ENCODE assay signal across 29 cellular contexts in the genomic region with DNA sequence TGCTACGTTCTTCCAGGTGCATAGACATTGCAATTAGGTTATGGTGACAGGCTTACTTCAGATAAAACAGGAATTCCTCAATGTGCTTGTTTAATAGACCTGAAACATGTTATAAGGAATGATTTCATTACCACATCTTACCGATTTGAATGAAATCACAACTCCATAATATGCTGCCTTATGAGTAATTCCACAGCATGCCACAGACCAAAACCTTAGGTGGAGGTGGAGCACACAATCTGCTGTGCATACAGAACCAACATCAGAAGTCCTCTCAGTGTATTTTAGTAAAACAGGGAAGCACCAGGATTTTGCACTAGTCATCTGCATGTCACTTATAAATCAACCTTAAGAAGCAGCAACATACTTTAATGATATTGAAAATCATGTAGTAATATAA.
"Had no signal": no experiment of that assay in that cellular context is flagged by ENCODE, and none has a peak within 500 bp of the region (broad histone marks: within the 10 kb centered on the region; RNA-seq: fewer than 3 reads in every experiment).

No MANE protein-coding gene starts in this region.

- H3K27me3 ChIP-seq: adrenal gland, body of pancreas, brain microvascular endothelial cell had no signal

- H3K4me1 ChIP-seq: adrenal gland, body of pancreas had no signal

- H3K36me3 ChIP-seq: adrenal gland, brain microvascular endothelial cell had no signal

- DNase-seq: activated B cell treated with CpG ODN at 0.5 μM for 24 hours; activated CD4-positive, alpha-beta memory T cell treated with anti-CD3 and anti-CD28 coated beads for 36 hours; activated CD4-positive, alpha-beta T cell treated with anti-CD3 and anti-CD28 coated beads for 4 hours; activated CD4-positive, alpha-beta T cell treated with anti-CD3 and anti-CD28 coated beads, Interleukin-2, amount 10 ng/mL, durations not matched to agents 24 days and 14 days; activated CD4-positive, alpha-beta T cell treated with anti-CD3 and anti-CD28 coated beads, Interleukin-2, amount 50 U/mL, for 1 hour; activated CD4-positive, alpha-beta T cell treated with anti-CD3 and anti-CD28 coated beads, Interleukin-2, amount 50 U/mL, for 4 hours; activated CD4-positive, CD25-positive, alpha-beta regulatory T cell treated with anti-CD3 and anti-CD28 coated beads, Interleukin-2, amount 50 U/mL, for 72 hours; activated CD8-positive, alpha-beta memory T cell treated with anti-CD3 and anti-CD28 coated beads, Interleukin-2, amount 50 U/mL, for 4 hours; activated CD8-positive, alpha-beta T cell treated with anti-CD3 and anti-CD28 coated beads for 36 hours; activated effector memory CD4-positive, alpha-beta T cell treated with Interleukin-2 at 50 U/mL for 16 hours; activated gamma-delta T cell; activated naive CD4-positive, alpha-beta T cell treated with anti-CD3 and anti-CD28 coated beads for 36 hours; activated naive CD4-positive, alpha-beta T cell treated with anti-CD3 and anti-CD28 coated beads, Interleukin-2, amount 50 U/mL, for 16 hours; activated naive CD8-positive, alpha-beta T cell treated with anti-CD3 and anti-CD28 coated beads for 36 hours; activated T-cell treated with anti-CD3 and anti-CD28 coated beads for 4 hours; activated T-cell treated with anti-CD3 and anti-CD28 coated beads, Interleukin-2, amount 50 U/mL, for 1 hour; activated T-cell treated with anti-CD3 and anti-CD28 coated beads, Interleukin-2, amount 50 U/mL, for 4 hours; adrenal gland; amniotic stem cell; aorta; body of pancreas; brain microvascular endothelial cell; central memory CD4-positive, alpha-beta T cell; T-helper 1 cell; T-helper 2 cell; T-helper 9 cell had no signal

- FAIRE-seq: astrocyte, TTC549 had no signal

- H3K9me3 ChIP-seq: adrenal gland, body of pancreas had no signal

- ATAC-seq: activated CD8-positive, alpha-beta T cell treated with anti-CD3 and anti-CD28 coated beads for 36 hours; activated T-cell treated with anti-CD3 and anti-CD28 coated beads, Interleukin-2, amount 50 U/mL, for 4 hours; body of pancreas had no signal

- H3K27ac ChIP-seq: adrenal gland, body of pancreas, brain microvascular endothelial cell, VCaP had no signal

- H3K4me3 ChIP-seq: adrenal gland, body of pancreas had no signal
